ENCODE assay signal across 21 cellular contexts in genomic region chr7:112124367-112124766, GRCh38.
"Had no signal": no experiment of that assay in that cellular context is flagged by ENCODE, and none has a peak within 500 bp of the region (broad histone marks: within the 10 kb centered on the region; RNA-seq: fewer than 3 reads in every experiment).

No MANE protein-coding gene starts in this region.

- DNase-seq: activated CD4-positive, alpha-beta T cell treated with anti-CD3 and anti-CD28 coated beads, Interleukin-2, amount 10 ng/mL, durations not matched to agents 7 days and 5 days; activated CD8-positive, alpha-beta memory T cell treated with anti-CD3 and anti-CD28 coated beads, Interleukin-2, amount 50 U/mL, for 4 hours; activated naive CD4-positive, alpha-beta T cell treated with anti-CD3 and anti-CD28 coated beads, Interleukin-2, amount 10 ng/mL, durations not matched to agents 7 days and 5 days; activated naive CD8-positive, alpha-beta T cell treated with anti-CD3 and anti-CD28 coated beads, Interleukin-2, amount 50 U/mL, for 24 hours; activated T-cell treated with anti-CD3 and anti-CD28 coated beads, Interleukin-2, amount 50 U/mL, for 4 hours; aorta; brain microvascular endothelial cell; effector CD4-positive, alpha-beta T cell; heart right ventricle; nucleus accumbens; posterior cingulate gyrus; stimulated activated CD4-positive, alpha-beta T cell treated with anti-CD3 and anti-CD28 coated beads, Interleukin-2, amount 100 ng/mL, for 24 hours; stimulated activated naive CD4-positive, alpha-beta T cell treated with Interleukin-2 at 50 U/mL for 16 hours; T-cell; testis; upper lobe of left lung had no signal

- H3K27me3 ChIP-seq: brain microvascular endothelial cell, esophagus muscularis mucosa, heart right ventricle, testis, upper lobe of left lung had no signal

- H3K27ac ChIP-seq: brain microvascular endothelial cell, esophagus muscularis mucosa, testis had no signal

- H3K9me3 Mint-ChIP-seq: activated CD4-positive, alpha-beta T cell treated with anti-CD3 and anti-CD28 coated beads, Interleukin-2, amount 10 ng/mL, durations not matched to agents 7 days and 5 days; activated naive CD4-positive, alpha-beta T cell treated with anti-CD3 and anti-CD28 coated beads, Interleukin-2, amount 10 ng/mL, durations not matched to agents 7 days and 5 days; activated naive CD8-positive, alpha-beta T cell treated with anti-CD3 and anti-CD28 coated beads, Interleukin-2, amount 50 U/mL, for 24 hours; activated T-cell treated with anti-CD3 and anti-CD28 coated beads, Interleukin-2, amount 50 U/mL, for 4 hours; central memory CD8-positive, alpha-beta T cell; T-cell had no signal

- H3K4me1 Mint-ChIP-seq: activated CD4-positive, alpha-beta T cell treated with anti-CD3 and anti-CD28 coated beads, Interleukin-2, amount 10 ng/mL, durations not matched to agents 7 days and 5 days; activated naive CD4-positive, alpha-beta T cell treated with anti-CD3 and anti-CD28 coated beads, Interleukin-2, amount 10 ng/mL, durations not matched to agents 7 days and 5 days; activated naive CD8-positive, alpha-beta T cell treated with anti-CD3 and anti-CD28 coated beads, Interleukin-2, amount 50 U/mL, for 24 hours; central memory CD8-positive, alpha-beta T cell; T-cell had no signal

- H3K36me3 ChIP-seq: brain microvascular endothelial cell, esophagus muscularis mucosa, heart right ventricle, upper lobe of left lung had no signal

- ATAC-seq: activated CD4-positive, CD25-positive, alpha-beta regulatory T cell treated with anti-CD3 and anti-CD28 coated beads, Interleukin-2, amount 50 U/mL, for 24 hours; activated naive CD8-positive, alpha-beta T cell treated with anti-CD3 and anti-CD28 coated beads, Interleukin-2, amount 50 U/mL, for 24 hours; activated T-cell treated with anti-CD3 and anti-CD28 coated beads, Interleukin-2, amount 50 U/mL, for 4 hours; T-cell had no signal

- H3K4me3 Mint-ChIP-seq: activated CD4-positive, alpha-beta T cell treated with anti-CD3 and anti-CD28 coated beads, Interleukin-2, amount 10 ng/mL, durations not matched to agents 7 days and 5 days; activated naive CD4-positive, alpha-beta T cell treated with anti-CD3 and anti-CD28 coated beads, Interleukin-2, amount 10 ng/mL, durations not matched to agents 7 days and 5 days; activated naive CD8-positive, alpha-beta T cell treated with anti-CD3 and anti-CD28 coated beads, Interleukin-2, amount 50 U/mL, for 24 hours; activated T-cell treated with anti-CD3 and anti-CD28 coated beads, Interleukin-2, amount 50 U/mL, for 4 hours; central memory CD8-positive, alpha-beta T cell; nephron; T-cell had no signal

- H3K36me3 Mint-ChIP-seq: activated naive CD4-positive, alpha-beta T cell treated with anti-CD3 and anti-CD28 coated beads, Interleukin-2, amount 10 ng/mL, durations not matched to agents 7 days and 5 days; T-cell had no signal

- H3K27me3 Mint-ChIP-seq: activated CD4-positive, alpha-beta T cell treated with anti-CD3 and anti-CD28 coated beads, Interleukin-2, amount 10 ng/mL, durations not matched to agents 7 days and 5 days; activated naive CD4-positive, alpha-beta T cell treated with anti-CD3 and anti-CD28 coated beads, Interleukin-2, amount 10 ng/mL, durations not matched to agents 7 days and 5 days; activated naive CD8-positive, alpha-beta T cell treated with anti-CD3 and anti-CD28 coated beads, Interleukin-2, amount 50 U/mL, for 24 hours; T-cell had no signal

- H3K27ac Mint-ChIP-seq: activated CD4-positive, alpha-beta T cell treated with anti-CD3 and anti-CD28 coated beads, Interleukin-2, amount 10 ng/mL, durations not matched to agents 7 days and 5 days; activated naive CD4-positive, alpha-beta T cell treated with anti-CD3 and anti-CD28 coated beads, Interleukin-2, amount 10 ng/mL, durations not matched to agents 7 days and 5 days; activated naive CD8-positive, alpha-beta T cell treated with anti-CD3 and anti-CD28 coated beads, Interleukin-2, amount 50 U/mL, for 24 hours; nephron; T-cell had no signal

- H3K4me3 ChIP-seq: coronary artery, esophagus muscularis mucosa, heart right ventricle, testis, upper lobe of left lung had no signal

- H3K9me3 ChIP-seq: esophagus muscularis mucosa, heart right ventricle, testis, upper lobe of left lung had no signal

- H3K4me1 ChIP-seq: testis had no signal
